ENCODE assay signal across 8 cellular contexts in genomic region chr4:1712216-1713002, GRCh38. TPM values are rescaled to one million over a fixed set of nuclear protein-coding genes. Genes with fewer than 3 reads are reported as not detected.
A peak's percentile ranks its signal among the peaks of the same experiment; 100 is the strongest.
DNase-seq lines count a peak whose midpoint lies in the region; ATAC-seq and TF ChIP-seq lines count a peak whose summit lies in the region.

Gene SLBP, minus strand, starts transcription at chr4:1712319. Its CDS starts 131 bp downstream, at chr4:1712188.

- peak; percentile 75 for ATAC-seq in GM21723 (IDR thresholded peaks at IDR 0.05; ENCODE audit: unreplicated experiment)

- H3F3A ChIP-seq in PC-9 (ENCODE audit: insufficient read depth, low read depth), result peaks cover 28% of the 10 kb centered on the region; the same call in 1 of the 2 replicates

- CTCF ChIA-PET in PC-9 (lab: Charles Lee), result interaction anchor here (0.5 kb wide), 1 partner anchor 365 kb away, joined by 3 read pairs; the partner anchor contains the start of gene UVSSA

- H3K9ac ChIP-seq in mucosa of stomach (ENCODE audit: low read length), result peak within 1 kb of the TSS; percentile 87

- H3K9me3 ChIP-seq in PC-9 (ENCODE audit: insufficient read depth, low read depth) (no peaks in the 10 kb centered on the region), mucosa of stomach (ENCODE audit: control insufficient read depth, low read length) (no peaks in the 10 kb centered on the region)

- peak within 1 kb of the TSS; percentile 96 for H3K27ac ChIP-seq in PC-9

- peak within 1 kb of the TSS; percentile 81 for H3K4me2 ChIP-seq in PC-9

- DNase-seq in DMS53 (lab: John Stamatoyannopoulos, UW) (peak; percentile 100), KBM-7 (peak; percentile 98), PC-9 (peak; percentile 90 to 98), epithelial cell of proximal tubule (ENCODE audit: low read depth) (no peak)
- DNase-seq in activated T-cell treated with anti-CD3 and anti-CD28 coated beads, Interleukin-2, amount 50 U/mL, for 1 hour, result peak; percentile 97
- peak; percentile 95 to 96 for DNase-seq in stimulated activated CD8-positive, alpha-beta memory T cell treated with anti-CD3 and anti-CD28 coated beads, Interleukin-7, amount 100 ng/mL, for 1 hour (ENCODE audit: low read depth in 2 of 2)

- H3K4me1 ChIP-seq in PC-9 (replicated peaks; ENCODE audit: insufficient read depth) (peaks cover 20% of the 10 kb centered on the region), mucosa of stomach (ENCODE audit: control insufficient read depth, insufficient read depth, low read length) (peaks cover 19% of the 10 kb centered on the region)

- POLR2A ChIA-PET in PC-9 (lab: Charles Lee; ENCODE audit: unreplicated experiment), result interaction anchor here (0.6 to 0.7 kb wide), 3 partner anchors 15 to 636 kb away, joined by 3 to 6 read pairs (median 4); no protein-coding TSS in a partner anchor

- no peaks in the 10 kb centered on the region for H3K9me2 ChIP-seq in PC-9 (ENCODE audit: insufficient read depth)

- H3K36me3 ChIP-seq in PC-9 (ENCODE audit: low read depth), result peaks cover 10% of the 10 kb centered on the region; the same call in 1 of the 2 replicates
- no peaks in the 10 kb centered on the region for H3K36me3 ChIP-seq in mucosa of stomach (ENCODE audit: control insufficient read depth, insufficient read depth, low read length)

- peak within 1 kb of the TSS; percentile 71 for H3K4me3 ChIP-seq in PC-9
- peak within 1 kb of the TSS; percentile 93 for H3K4me3 ChIP-seq in epithelial cell of proximal tubule (ENCODE audit: low read depth, low read length)
- H3K4me3 ChIP-seq in mucosa of stomach (ENCODE audit: low read length), result peak within 1 kb of the TSS; percentile 99

- peaks cover 86% of the 10 kb centered on the region for H3K79me2 ChIP-seq in PC-9 (ENCODE audit: low read depth)

- no peak for TF ChIP-seq CTCF in PC-9 (conservative IDR thresholded peaks at IDR 0.05)
- TF ChIP-seq CTCF in epithelial cell of proximal tubule (conservative IDR thresholded peaks at IDR 0.05; ENCODE audit: low read depth, low read length), result no peak

- H4K20me1 ChIP-seq in PC-9 (ENCODE audit: insufficient read depth), result peaks cover 45% of the 10 kb centered on the region

- H3K27me3 ChIP-seq in PC-9 (ENCODE audit: insufficient read depth, low read depth) (no peaks in the 10 kb centered on the region), mucosa of stomach (ENCODE audit: control insufficient read depth, insufficient read depth, low read length) (no peaks in the 10 kb centered on the region)

- intact Hi-C loops in PC-9 (cut with micrococcal nuclease; ENCODE audit: unreplicated experiment), result loop anchor here (2.0 kb wide), 1 partner anchor 14 kb away; no protein-coding TSS in a partner anchor

- BruUV-seq in PC-9 (replicated peaks; lab: Mats Ljungman, UMichigan), result no TSS peak

- in situ Hi-C loops in KBM-7 (cut with MboI; ENCODE audit: low pct_unique_long_range_greater_than_20kb, low sequenced_read_pairs), result no loop called here

- H2AFZ ChIP-seq in PC-9, result peak within 1 kb of the TSS; percentile 81

RNA-seq across cellular contexts. Expression of gene SLBP, which starts in this region (rescaled TPM):
- total RNA-seq in PC-9 (2021) (61.7 and 63.4 TPM in 2 replicates), epithelial cell of proximal tubule (114 and 157 TPM in 2 replicates)
